ENCODE assay signal across 23 cellular contexts in genomic region chr20:36368869-36369268, GRCh38.
"Had no signal": no experiment of that assay in that cellular context is flagged by ENCODE, and none has a peak within 500 bp of the region (broad histone marks: within the 10 kb centered on the region; RNA-seq: fewer than 3 reads in every experiment).

No MANE protein-coding gene starts in this region.

- H3K4me3 ChIP-seq: colonic mucosa, lung, pancreas, right atrium auricular region, smooth muscle cell, testis, tibial artery, upper lobe of left lung had no signal

- H3K9me3 Mint-ChIP-seq: central memory CD8-positive, alpha-beta T cell; dendritic cell treated with granulocyte-macrophage colony-stimulating factor and Interleukin-4, amounts not matched to agents 40 ng/mL and 50 ng/mL, for 4 days; mesothelial cell of epicardium; naive thymus-derived CD8-positive, alpha-beta T cell; nephron progenitor cell; stimulated activated naive CD8-positive, alpha-beta T cell treated with anti-CD3 and anti-CD28 coated beads, Interleukin-15, amount 100 ng/mL, for 72 hours had no signal

- H3K27me3 ChIP-seq: colonic mucosa, pancreas, right atrium auricular region, testis, upper lobe of left lung had no signal

- H3K27ac Mint-ChIP-seq: dendritic cell treated with granulocyte-macrophage colony-stimulating factor and Interleukin-4, amounts not matched to agents 40 ng/mL and 50 ng/mL, for 4 days; mesothelial cell of epicardium; naive thymus-derived CD8-positive, alpha-beta T cell; nephron progenitor cell; progenitor cell of endocrine pancreas; stimulated activated naive CD8-positive, alpha-beta T cell treated with anti-CD3 and anti-CD28 coated beads, Interleukin-15, amount 100 ng/mL, for 72 hours had no signal

- H3K4me1 ChIP-seq: colonic mucosa, pancreas, right atrium auricular region, testis, tibial artery, upper lobe of left lung had no signal

- H3K9me3 ChIP-seq: colonic mucosa, pancreas, right atrium auricular region, testis, tibial artery, upper lobe of left lung had no signal

- H3K4me3 Mint-ChIP-seq: central memory CD8-positive, alpha-beta T cell; dendritic cell treated with granulocyte-macrophage colony-stimulating factor and Interleukin-4, amounts not matched to agents 40 ng/mL and 50 ng/mL, for 4 days; mesothelial cell of epicardium; naive thymus-derived CD8-positive, alpha-beta T cell; nephron progenitor cell; stimulated activated naive CD8-positive, alpha-beta T cell treated with anti-CD3 and anti-CD28 coated beads, Interleukin-15, amount 100 ng/mL, for 72 hours had no signal

- DNase-seq: colonic mucosa; effector memory CD4-positive, alpha-beta T cell; mesenchymal stem cell; naive thymus-derived CD8-positive, alpha-beta T cell; nephron progenitor cell; pancreas; stimulated activated CD4-positive, alpha-beta T cell treated with anti-CD3 and anti-CD28 coated beads, Interleukin-12 subunit alpha, Interleukin-12 subunit beta, amount 100 ng/mL, for 4 hours; stimulated activated CD4-positive, alpha-beta T cell treated with anti-CD3 and anti-CD28 coated beads, Interleukin-1b, Interleukin-23, amount 100 ng/mL, for 48 hours; stimulated activated CD4-positive, alpha-beta T cell treated with anti-CD3 and anti-CD28 coated beads, Interleukin-4, amount 100 ng/mL, for 1 hour; stimulated activated CD8-positive, alpha-beta memory T cell treated with anti-CD3 and anti-CD28 coated beads, Interleukin-4, amount 100 ng/mL, for 48 hours; stimulated activated naive CD4-positive, alpha-beta T cell; stimulated activated naive CD8-positive, alpha-beta T cell treated with anti-CD3 and anti-CD28 coated beads, Interleukin-15, amount 100 ng/mL, for 72 hours; testis; tibial artery had no signal

- H3K27ac ChIP-seq: colonic mucosa, pancreas, right atrium auricular region, testis, tibial artery, upper lobe of left lung had no signal

- H3K36me3 ChIP-seq: colonic mucosa, pancreas, right atrium auricular region, tibial artery, upper lobe of left lung had no signal

- H3K36me3 Mint-ChIP-seq: mesothelial cell of epicardium; naive thymus-derived CD8-positive, alpha-beta T cell had no signal

- ATAC-seq: naive thymus-derived CD8-positive, alpha-beta T cell; pancreas; sciatic nerve; stimulated activated naive CD8-positive, alpha-beta T cell treated with anti-CD3 and anti-CD28 coated beads, Interleukin-15, amount 100 ng/mL, for 72 hours had no signal

- H3K4me1 Mint-ChIP-seq: central memory CD8-positive, alpha-beta T cell; mesothelial cell of epicardium; naive thymus-derived CD8-positive, alpha-beta T cell; nephron progenitor cell; stimulated activated naive CD8-positive, alpha-beta T cell treated with anti-CD3 and anti-CD28 coated beads, Interleukin-15, amount 100 ng/mL, for 72 hours had no signal
